In genomic region chr2:142997254-142997653, GRCh38 we compare ENCODE assay signal across 26 cellular contexts.
"Had no signal": no experiment of that assay in that cellular context is flagged by ENCODE, and none has a peak within 500 bp of the region (broad histone marks: within the 10 kb centered on the region; RNA-seq: fewer than 3 reads in every experiment).

No MANE protein-coding gene starts in this region.

- H3K9me3 Mint-ChIP-seq: activated CD4-positive, alpha-beta memory T cell treated with anti-CD3 and anti-CD28 coated beads, Interleukin-2, amount 10 ng/mL, durations not matched to agents 7 days and 5 days; activated CD4-positive, alpha-beta T cell treated with anti-CD3 and anti-CD28 coated beads, Interleukin-2, amount 10 ng/mL, durations not matched to agents 7 days and 5 days; activated naive CD8-positive, alpha-beta T cell treated with anti-CD3 and anti-CD28 coated beads, Interleukin-2, amount 10 ng/mL, durations not matched to agents 7 days and 5 days; central memory CD8-positive, alpha-beta T cell had no signal

- H3K9ac ChIP-seq: SK-N-SH had no signal

- ATAC-seq: body of pancreas, Panc1, Right ventricle myocardium inferior had no signal

- H3K27ac Mint-ChIP-seq: activated CD4-positive, alpha-beta memory T cell treated with anti-CD3 and anti-CD28 coated beads, Interleukin-2, amount 10 ng/mL, durations not matched to agents 7 days and 5 days; activated CD4-positive, alpha-beta T cell treated with anti-CD3 and anti-CD28 coated beads, Interleukin-2, amount 10 ng/mL, durations not matched to agents 7 days and 5 days; activated naive CD8-positive, alpha-beta T cell treated with anti-CD3 and anti-CD28 coated beads, Interleukin-2, amount 10 ng/mL, durations not matched to agents 7 days and 5 days had no signal

- H3K27me3 ChIP-seq: body of pancreas had no signal

- H3K4me3 ChIP-seq: body of pancreas had no signal

- H3K4me1 Mint-ChIP-seq: activated CD4-positive, alpha-beta memory T cell treated with anti-CD3 and anti-CD28 coated beads, Interleukin-2, amount 10 ng/mL, durations not matched to agents 7 days and 5 days; activated CD4-positive, alpha-beta T cell treated with anti-CD3 and anti-CD28 coated beads, Interleukin-2, amount 10 ng/mL, durations not matched to agents 7 days and 5 days; activated naive CD8-positive, alpha-beta T cell treated with anti-CD3 and anti-CD28 coated beads, Interleukin-2, amount 10 ng/mL, durations not matched to agents 7 days and 5 days; central memory CD8-positive, alpha-beta T cell had no signal

- DNase-seq: activated CD4-positive, alpha-beta memory T cell treated with anti-CD3 and anti-CD28 coated beads, Interleukin-2, amount 10 ng/mL, durations not matched to agents 7 days and 5 days; activated CD4-positive, alpha-beta T cell treated with anti-CD3 and anti-CD28 coated beads, Interleukin-2, amount 10 ng/mL, durations not matched to agents 7 days and 5 days; activated CD4-positive, CD25-positive, alpha-beta regulatory T cell; activated naive CD4-positive, alpha-beta T cell treated with anti-CD3 and anti-CD28 coated beads, Interleukin-2, amount 50 U/mL, for 16 hours; activated naive CD8-positive, alpha-beta T cell treated with anti-CD3 and anti-CD28 coated beads, Interleukin-2, amount 10 ng/mL, durations not matched to agents 7 days and 5 days; activated T-cell treated with anti-CD3 and anti-CD28 coated beads for 4 hours; activated T-cell treated with anti-CD3 and anti-CD28 coated beads, Interleukin-2, amount 50 U/mL, for 48 hours; aorta; body of pancreas; KG1; NCI-H1092; NCI-H1417; NCI-H1930; NCI-H2107; NCI-H2171 treated with DMSO at 0.1 percent for 48 hours; NCI-H226; NCI-H526 treated with DMSO at 0.1 percent for 48 hours; NCI-H82; OCI-M1; RPMI8226; SK-N-SH; T-helper 1 cell had no signal

- H3K4me2 ChIP-seq: SK-N-SH had no signal

- H3K4me3 Mint-ChIP-seq: activated CD4-positive, alpha-beta memory T cell treated with anti-CD3 and anti-CD28 coated beads, Interleukin-2, amount 10 ng/mL, durations not matched to agents 7 days and 5 days; activated CD4-positive, alpha-beta T cell treated with anti-CD3 and anti-CD28 coated beads, Interleukin-2, amount 10 ng/mL, durations not matched to agents 7 days and 5 days; activated naive CD8-positive, alpha-beta T cell treated with anti-CD3 and anti-CD28 coated beads, Interleukin-2, amount 10 ng/mL, durations not matched to agents 7 days and 5 days; central memory CD8-positive, alpha-beta T cell had no signal

- H3K9me3 ChIP-seq: body of pancreas, SK-N-SH had no signal

- H3K4me1 ChIP-seq: body of pancreas had no signal

- H3K27ac ChIP-seq: body of pancreas, VCaP had no signal

- H3K36me3 Mint-ChIP-seq: activated naive CD8-positive, alpha-beta T cell treated with anti-CD3 and anti-CD28 coated beads, Interleukin-2, amount 10 ng/mL, durations not matched to agents 7 days and 5 days had no signal
